1 cellular context compared by ENCODE assay signal in genomic region chr7:107953265-107953923, GRCh38.
TF ChIP-seq lines count a peak whose summit lies in the region.

No MANE protein-coding gene starts in this region.

TF ChIP-seq in HepG2, 621 proteins besides CTCF, POLR2A, EP300 and RAD21:
- TF ChIP-seq GABPB1 (CRISPR knock-in tag; IDR thresholded peaks at IDR 0.05) (no peak), SIN3A (IDR thresholded peaks at IDR 0.05; ENCODE audit: borderline replicate concordance, low read depth, low read length) (no peak), ZNF232 (CRISPR knock-in tag; IDR thresholded peaks at IDR 0.05; ENCODE audit: borderline replicate concordance) (no peak), MAFK (conservative IDR thresholded peaks at IDR 0.05 in 1 of 2, IDR thresholded peaks at IDR 0.05 in 1 of 2; ENCODE audit: low read length in 2 of 2) (peak in 1 of 2 experiments; percentile 43; a peak in 1 of 4 replicates), ZBTB34 (CRISPR knock-in tag; IDR thresholded peaks at IDR 0.05) (no peak), MED13 (CRISPR knock-in tag; IDR thresholded peaks at IDR 0.05) (no peak), ZFAT (CRISPR knock-in tag; conservative IDR thresholded peaks at IDR 0.05) (no peak), MAFF (IDR thresholded peaks at IDR 0.05; ENCODE audit: low read depth, low read length) (0 out of 2 replicates have a peak, but pooled peaks have one; percentile 5)
- TF ChIP-seq, protein P1, sequence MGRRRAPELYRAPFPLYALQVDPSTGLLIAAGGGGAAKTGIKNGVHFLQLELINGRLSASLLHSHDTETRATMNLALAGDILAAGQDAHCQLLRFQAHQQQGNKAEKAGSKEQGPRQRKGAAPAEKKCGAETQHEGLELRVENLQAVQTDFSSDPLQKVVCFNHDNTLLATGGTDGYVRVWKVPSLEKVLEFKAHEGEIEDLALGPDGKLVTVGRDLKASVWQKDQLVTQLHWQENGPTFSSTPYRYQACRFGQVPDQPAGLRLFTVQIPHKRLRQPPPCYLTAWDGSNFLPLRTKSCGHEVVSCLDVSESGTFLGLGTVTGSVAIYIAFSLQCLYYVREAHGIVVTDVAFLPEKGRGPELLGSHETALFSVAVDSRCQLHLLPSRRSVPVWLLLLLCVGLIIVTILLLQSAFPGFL (CRISPR knock-in tag; IDR thresholded peaks at IDR 0.05): no peak
